ENCODE assay signal across 1 cellular context in the genomic region with DNA sequence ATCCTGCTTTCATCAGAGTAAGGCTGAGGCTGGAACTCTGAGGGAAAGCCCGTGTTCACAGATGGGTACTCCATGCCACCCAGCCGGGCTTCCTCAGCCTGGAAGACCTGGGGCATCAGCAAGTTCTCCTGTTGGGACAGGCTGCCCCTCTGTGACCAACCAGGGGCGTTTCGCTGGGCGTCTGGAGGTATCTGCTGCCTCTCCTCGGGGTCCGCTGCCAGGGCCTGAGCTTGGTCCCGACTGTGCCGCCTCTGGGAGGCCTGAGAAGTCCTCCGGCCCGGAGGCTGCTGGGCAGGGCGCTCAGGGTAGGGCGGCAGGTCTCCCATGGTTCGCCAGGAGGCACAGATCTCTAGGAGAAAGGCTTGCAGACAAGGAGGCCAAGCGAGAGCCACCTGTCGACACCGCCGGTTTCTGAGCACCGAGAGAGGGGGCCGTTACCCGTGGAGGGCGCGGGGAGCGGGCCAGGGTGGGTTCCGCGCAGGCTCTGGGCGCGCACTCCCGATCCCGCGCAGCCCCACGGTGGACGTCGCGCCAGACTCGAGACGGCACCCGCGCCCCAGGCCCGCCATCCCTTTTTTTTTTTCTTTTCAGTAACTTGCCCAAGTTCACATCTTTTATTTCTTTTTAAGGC.
TF ChIP-seq lines count a peak whose summit lies in the region.

TSS of gene RSPH6A (minus strand) at position 458 of the 631 bp plus-strand sequence. CDS start at position 326, 132 bp downstream.

TF ChIP-seq in WTC11, 78 proteins besides CTCF, POLR2A, EP300 and RAD21 (continued from another document):
- TF ChIP-seq, protein P1, sequence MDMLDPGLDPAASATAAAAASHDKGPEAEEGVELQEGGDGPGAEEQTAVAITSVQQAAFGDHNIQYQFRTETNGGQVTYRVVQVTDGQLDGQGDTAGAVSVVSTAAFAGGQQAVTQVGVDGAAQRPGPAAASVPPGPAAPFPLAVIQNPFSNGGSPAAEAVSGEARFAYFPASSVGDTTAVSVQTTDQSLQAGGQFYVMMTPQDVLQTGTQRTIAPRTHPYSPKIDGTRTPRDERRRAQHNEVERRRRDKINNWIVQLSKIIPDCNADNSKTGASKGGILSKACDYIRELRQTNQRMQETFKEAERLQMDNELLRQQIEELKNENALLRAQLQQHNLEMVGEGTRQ (CRISPR knock-in tag; IDR thresholded peaks at IDR 0.05) = no peak
- no peak for TF ChIP-seq NFE2L1 (CRISPR knock-in tag; IDR thresholded peaks at IDR 0.05)
- TF ChIP-seq, protein P2, sequence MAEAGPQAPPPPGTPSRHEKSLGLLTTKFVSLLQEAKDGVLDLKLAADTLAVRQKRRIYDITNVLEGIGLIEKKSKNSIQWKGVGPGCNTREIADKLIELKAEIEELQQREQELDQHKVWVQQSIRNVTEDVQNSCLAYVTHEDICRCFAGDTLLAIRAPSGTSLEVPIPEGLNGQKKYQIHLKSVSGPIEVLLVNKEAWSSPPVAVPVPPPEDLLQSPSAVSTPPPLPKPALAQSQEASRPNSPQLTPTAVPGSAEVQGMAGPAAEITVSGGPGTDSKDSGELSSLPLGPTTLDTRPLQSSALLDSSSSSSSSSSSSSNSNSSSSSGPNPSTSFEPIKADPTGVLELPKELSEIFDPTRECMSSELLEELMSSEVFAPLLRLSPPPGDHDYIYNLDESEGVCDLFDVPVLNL (CRISPR knock-in tag; IDR thresholded peaks at IDR 0.05; ENCODE audit: borderline replicate concordance, low read depth) = no peak; the same call in 1 of the 2 replicates
- no peak for TF ChIP-seq ELF4 (CRISPR knock-in tag; IDR thresholded peaks at IDR 0.05; ENCODE audit: low read depth)
- peak; percentile 76; the same call in 1 of the 2 replicates for TF ChIP-seq ZNF121 (CRISPR knock-in tag; IDR thresholded peaks at IDR 0.05)
- TF ChIP-seq, protein P3, sequence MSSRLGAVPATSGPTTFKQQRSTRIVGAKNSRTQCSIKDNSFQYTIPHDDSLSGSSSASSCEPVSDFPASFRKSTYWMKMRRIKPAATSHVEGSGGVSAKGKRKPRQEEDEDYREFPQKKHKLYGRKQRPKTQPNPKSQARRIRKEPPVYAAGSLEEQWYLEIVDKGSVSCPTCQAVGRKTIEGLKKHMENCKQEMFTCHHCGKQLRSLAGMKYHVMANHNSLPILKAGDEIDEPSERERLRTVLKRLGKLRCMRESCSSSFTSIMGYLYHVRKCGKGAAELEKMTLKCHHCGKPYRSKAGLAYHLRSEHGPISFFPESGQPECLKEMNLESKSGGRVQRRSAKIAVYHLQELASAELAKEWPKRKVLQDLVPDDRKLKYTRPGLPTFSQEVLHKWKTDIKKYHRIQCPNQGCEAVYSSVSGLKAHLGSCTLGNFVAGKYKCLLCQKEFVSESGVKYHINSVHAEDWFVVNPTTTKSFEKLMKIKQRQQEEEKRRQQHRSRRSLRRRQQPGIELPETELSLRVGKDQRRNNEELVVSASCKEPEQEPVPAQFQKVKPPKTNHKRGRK (CRISPR knock-in tag; IDR thresholded peaks at IDR 0.05; ENCODE audit: borderline replicate concordance) = no peak
- no peak for TF ChIP-seq CREB1 (CRISPR knock-in tag; IDR thresholded peaks at IDR 0.05)
- no peak for TF ChIP-seq CREM (CRISPR knock-in tag; IDR thresholded peaks at IDR 0.05)
- no peak for TF ChIP-seq SMAD4 (CRISPR knock-in tag; IDR thresholded peaks at IDR 0.05)
